In genomic region chr17:1488826-1489275, GRCh38 we compare ENCODE assay signal across 9 cellular contexts. TPM values are rescaled to one million over a fixed set of nuclear protein-coding genes. Genes with fewer than 3 reads are reported as not detected.
DNase-seq lines count a peak whose midpoint lies in the region; ATAC-seq and TF ChIP-seq lines count a peak whose summit lies in the region.
"Had no signal": no experiment of that assay in that cellular context is flagged by ENCODE, and none has a peak within 500 bp of the region (broad histone marks: within the 10 kb centered on the region; RNA-seq: fewer than 3 reads in every experiment).

No MANE protein-coding gene starts in this region.

- ATAC-seq in PC-3 = no peak
- no peak for ATAC-seq in HG03045 (IDR thresholded peaks at IDR 0.05; ENCODE audit: unreplicated experiment)

- 0 out of 2 replicates have a peak overlapping the region, but pooled peaks have one; percentile 33 for H3K9ac ChIP-seq in PC-3 (ENCODE audit: low read length)

- no peak for DNase-seq in CD14-positive monocyte (ENCODE audit: low spot score)
- no peak for DNase-seq in PC-3
- DNase-seq in endothelial cell (ENCODE audit: low spot score) = no peak
- peak; percentile 82 for DNase-seq in osteoblast (ENCODE audit: insufficient read length, low spot score, missing footprints)
- no peak for DNase-seq in germinal center (ENCODE audit: low spot score)
- DNase-seq in AML-193 (lab: John Stamatoyannopoulos, UW) = no peak
- DNase-seq in middle frontal gyrus (ENCODE audit: extremely low spot score, low spot score) = no peak
- DNase-seq: stimulated activated CD4-positive, alpha-beta T cell treated with anti-CD3 and anti-CD28 coated beads, Interleukin-2, amount 100 ng/mL, for 48 hours had no signal

- H3K27me3 ChIP-seq in PC-3 (ENCODE audit: low read length) = no peaks in the 10 kb centered on the region
- no peaks in the 10 kb centered on the region for H3K27me3 ChIP-seq in osteoblast (ENCODE audit: insufficient read depth, low read length)

- H3K27me3 Mint-ChIP-seq in CD14-positive monocyte (ENCODE audit: low read depth in 3 of 3) = peaks cover 53 to 86% (median 64%) of the 10 kb centered on the region in 3 donors
- H3K27me3 Mint-ChIP-seq in endothelial cell (ENCODE audit: unreplicated experiment) = peaks cover 27% of the 10 kb centered on the region

- no peaks in the 10 kb centered on the region for H3K9me2 ChIP-seq in PC-3 (replicated peaks; ENCODE audit: low read length)

- TF ChIP-seq CTCF in CD14-positive monocyte (IDR thresholded peaks at IDR 0.05) (no peak), PC-3 (conservative IDR thresholded peaks at IDR 0.05; ENCODE audit: low read depth, low read length) (no peak), endothelial cell (IDR thresholded peaks at IDR 0.05; ENCODE audit: unreplicated experiment) (no peak), osteoblast (IDR thresholded peaks at IDR 0.05; ENCODE audit: extremely low read depth, low read depth, low read length) (no peak)

- peak overlapping the region; percentile 63; the same call in 1 of the 2 replicates for H3K4me3 ChIP-seq in PC-3 (ENCODE audit: low read length)
- H3K4me3 ChIP-seq in osteoblast (ENCODE audit: insufficient read depth, low read length) = peak overlapping the region; percentile 65

- H3K4me2 ChIP-seq in PC-3 (ENCODE audit: low read length) = peak overlapping the region; percentile 60
- H3K4me2 ChIP-seq in osteoblast (ENCODE audit: insufficient read depth, low read length) = peak overlapping the region; percentile 88

- no peaks in the 10 kb centered on the region for H3K9me3 ChIP-seq in PC-3 (ENCODE audit: low read length)
- no peaks in the 10 kb centered on the region for H3K9me3 ChIP-seq in osteoblast (ENCODE audit: low read depth, low read length)

- H3K36me3 Mint-ChIP-seq in CD14-positive monocyte (peaks cover 15 to 16% of the 10 kb centered on the region in 2 donors), endothelial cell (ENCODE audit: low read depth, unreplicated experiment) (peaks cover 8% of the 10 kb centered on the region)

- peaks cover 2 to 14% (median 10%) of the 10 kb centered on the region in 7 donors for H3K9me3 Mint-ChIP-seq in CD14-positive monocyte
- H3K9me3 Mint-ChIP-seq in endothelial cell (ENCODE audit: unreplicated experiment) = no peaks in the 10 kb centered on the region

- no peaks in the 10 kb centered on the region for H3F3A ChIP-seq in PC-3 (ENCODE audit: low read length, unreplicated experiment)

- no TSS peak for BruUV-seq in PC-3 (replicated peaks; lab: Mats Ljungman, UMichigan)

- no peaks in the 10 kb centered on the region for H4K20me1 ChIP-seq in PC-3 (ENCODE audit: low read length)
- peaks cover 7% of the 10 kb centered on the region for H4K20me1 ChIP-seq in osteoblast (ENCODE audit: insufficient read depth, low read length)

- peaks cover 40% of the 10 kb centered on the region for H3K79me2 ChIP-seq in PC-3 (ENCODE audit: low read length)
- H3K79me2 ChIP-seq in osteoblast (ENCODE audit: insufficient read depth, low read length) = peaks cover 44% of the 10 kb centered on the region

- H3K4me1 Mint-ChIP-seq in CD14-positive monocyte (peaks cover 55% of the 10 kb centered on the region), endothelial cell (ENCODE audit: unreplicated experiment) (peaks cover 27% of the 10 kb centered on the region)

- H3K4me1 ChIP-seq in PC-3 (ENCODE audit: insufficient read depth, low read length) (peaks cover 20% of the 10 kb centered on the region; the same call in 1 of the 2 replicates), osteoblast (ENCODE audit: insufficient read depth, low read length) (peaks cover 19% of the 10 kb centered on the region)

- peak overlapping the region; percentile 49; the same call in 1 of the 2 replicates for H3K27ac ChIP-seq in PC-3 (ENCODE audit: low read length)
- H3K27ac ChIP-seq in osteoblast (ENCODE audit: low read depth, low read length) = peak overlapping the region; percentile 67

- H3K27ac Mint-ChIP-seq in CD14-positive monocyte (peak overlapping the region in 2 of 7 donors; percentile 13 to 54), endothelial cell (ENCODE audit: unreplicated experiment) (peak overlapping the region; percentile 67)

- no peaks in the 10 kb centered on the region for H3K36me3 ChIP-seq in PC-3 (ENCODE audit: low read depth, low read length)
- peaks cover 6% of the 10 kb centered on the region for H3K36me3 ChIP-seq in osteoblast (ENCODE audit: insufficient read depth, low read length)

- intact Hi-C loops in CD14-positive monocyte (cut with micrococcal nuclease) (no loop called here), PC-3 (cut with micrococcal nuclease) (no loop called here)

- peak overlapping the region; percentile 70 for H3K4me3 Mint-ChIP-seq in CD14-positive monocyte
- peak overlapping the region; percentile 40 for H3K4me3 Mint-ChIP-seq in endothelial cell (ENCODE audit: unreplicated experiment)

- no peak overlapping the region for H2AFZ ChIP-seq in PC-3 (ENCODE audit: low read length)
- H2AFZ ChIP-seq in osteoblast (ENCODE audit: low read length) = peak overlapping the region; percentile 22

- POLR2A ChIA-PET in PC-3 (lab: Charles Lee; ENCODE audit: unreplicated experiment) = interaction anchor here (0.6 kb wide), 1 partner anchor 9 kb away, joined by 29 read pairs; no protein-coding TSS in a partner anchor

- CTCF ChIA-PET in PC-3 (lab: Charles Lee) = no interaction called here

RNA-seq across cellular contexts. Expression of gene MYO1C, which starts 3.6 kb away (rescaled TPM):
- 1 to 10 TPM; 2.5 to 3.1 TPM for polyA plus RNA-seq in CD14-positive monocyte
- total RNA-seq in PC-3 (2014; rRNA removed) (76.4 and 90.7 TPM in 2 replicates), endothelial cell (ENCODE audit: unreplicated experiment) (117 TPM), osteoblast (204 and 250 TPM in 2 replicates)

RNA-seq across cellular contexts. Expression of gene INPP5K, which starts 27.6 kb away (rescaled TPM):
- polyA plus RNA-seq in CD14-positive monocyte = 10 to 100 TPM; 53.0 to 58.7 TPM
- 46.4 and 52.6 TPM in 2 replicates for total RNA-seq in PC-3 (2014; rRNA removed)
- 40.9 TPM for total RNA-seq in endothelial cell (ENCODE audit: unreplicated experiment)
- 40.4 and 51.4 TPM in 2 replicates for total RNA-seq in osteoblast

RNA-seq across cellular contexts. Expression of gene CRK, which starts 32.8 kb away (rescaled TPM):
- polyA plus RNA-seq in CD14-positive monocyte = 10 to 100 TPM; 22.3 to 28.0 TPM
- total RNA-seq in PC-3 (2014; rRNA removed) (41.8 and 49.4 TPM in 2 replicates), endothelial cell (ENCODE audit: unreplicated experiment) (119 TPM), osteoblast (102 and 109 TPM in 2 replicates)
